ENCODE assay signal across 8 cellular contexts in the genomic region with DNA sequence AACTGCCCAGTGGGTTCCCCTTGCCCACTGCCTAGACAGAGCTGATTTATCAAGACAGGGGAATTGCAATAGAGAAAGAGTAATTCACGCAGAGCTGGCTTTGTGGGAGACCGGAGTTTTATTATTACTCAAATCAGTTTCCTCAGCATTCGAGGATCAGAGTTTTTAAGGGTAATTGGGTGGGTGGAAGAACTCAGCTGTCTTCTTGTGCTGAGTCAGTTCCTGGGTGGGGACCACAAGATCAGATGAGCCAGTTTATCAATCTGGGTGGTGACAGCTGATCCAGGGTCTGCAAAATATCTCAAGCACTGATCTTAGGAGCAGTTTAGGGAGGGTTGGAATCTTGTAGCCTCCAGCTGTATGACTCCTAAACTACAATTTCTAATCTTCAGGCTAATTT.
DNase-seq lines count a peak whose midpoint lies in the region; ATAC-seq and TF ChIP-seq lines count a peak whose summit lies in the region.
"Not testable (repeated sequence)": the region's sequence is repeated elsewhere in the genome, so short reads cannot be mapped to it uniquely, and the experiment has no call there.

No MANE protein-coding gene starts in this region.

- peak; percentile 53 for ATAC-seq in activated CD4-positive, alpha-beta T cell treated with anti-CD3 and anti-CD28 coated beads for 36 hours
- peak; percentile 87 for ATAC-seq in stimulated activated naive CD8-positive, alpha-beta T cell treated with anti-CD3 and anti-CD28 coated beads, Interleukin-15, amount 100 ng/mL, for 72 hours

- not testable (repeated sequence) for H3K27me3 Mint-ChIP-seq in CD4-positive, alpha-beta memory T cell; activated CD4-positive, alpha-beta T cell treated with anti-CD3 and anti-CD28 coated beads for 36 hours; activated T-helper 1 cell treated with anti-CD3 and anti-CD28 coated beads, Interleukin-12 subunit alpha, Interleukin-12 subunit beta, Interleukin-2, Interleukin-4 antibody, amounts not matched to agents 30 ng/mL and 10 ng/mL and 1 ng/mL, durations not matched to agents 14 hours and 24 hours and 36 hours (ENCODE audit: insufficient read depth); MCF 10A (ENCODE audit: insufficient read depth, unreplicated experiment); stimulated activated naive CD8-positive, alpha-beta T cell treated with anti-CD3 and anti-CD28 coated beads, Interleukin-15, amount 100 ng/mL, for 72 hours

- H3K4me1 Mint-ChIP-seq in CD4-positive, alpha-beta memory T cell = peaks cover 9 to 19% (median 15%) of the 10 kb centered on the region in 4 donors
- peaks cover 25% of the 10 kb centered on the region for H3K4me1 Mint-ChIP-seq in activated CD4-positive, alpha-beta T cell treated with anti-CD3 and anti-CD28 coated beads for 36 hours
- peaks cover 41% of the 10 kb centered on the region for H3K4me1 Mint-ChIP-seq in activated T-helper 1 cell treated with anti-CD3 and anti-CD28 coated beads, Interleukin-12 subunit alpha, Interleukin-12 subunit beta, Interleukin-2, Interleukin-4 antibody, amounts not matched to agents 30 ng/mL and 10 ng/mL and 1 ng/mL, durations not matched to agents 14 hours and 24 hours and 36 hours (ENCODE audit: low read depth)
- not testable (repeated sequence) for H3K4me1 Mint-ChIP-seq in MCF 10A (ENCODE audit: insufficient read depth, unreplicated experiment)
- peaks cover 22% of the 10 kb centered on the region for H3K4me1 Mint-ChIP-seq in stimulated activated naive CD8-positive, alpha-beta T cell treated with anti-CD3 and anti-CD28 coated beads, Interleukin-15, amount 100 ng/mL, for 72 hours

- not testable (repeated sequence) for H3K9me3 ChIP-seq in CD4-positive, alpha-beta memory T cell (ENCODE audit: control insufficient read depth in 1 of 2, low read length in 2 of 2); skeletal muscle satellite cell (replicated peaks; ENCODE audit: low read length)

- DNase-seq in CD4-positive, alpha-beta memory T cell; MCF 10A (ENCODE audit: unreplicated experiment): not testable (repeated sequence)
- DNase-seq in M059J (ENCODE audit: low read depth) (peak; percentile 46), islet precursor cell (peak; percentile 61)
- DNase-seq in activated CD4-positive, alpha-beta T cell treated with anti-CD3 and anti-CD28 coated beads for 36 hours = peak; percentile 49
- peak; percentile 30 for DNase-seq in activated T-helper 1 cell treated with anti-CD3 and anti-CD28 coated beads, Interleukin-12 subunit alpha, Interleukin-12 subunit beta, Interleukin-2, Interleukin-4 antibody, amounts not matched to agents 30 ng/mL and 10 ng/mL and 1 ng/mL, durations not matched to agents 14 hours and 24 hours and 36 hours (ENCODE audit: low spot score)
- DNase-seq in stimulated activated naive CD8-positive, alpha-beta T cell treated with anti-CD3 and anti-CD28 coated beads, Interleukin-15, amount 100 ng/mL, for 72 hours = peak; percentile 12 to 35

- BruUV-seq in MCF 10A (replicated peaks; lab: Mats Ljungman, UMichigan) = not testable (repeated sequence)

- intact Hi-C loops in CD4-positive, alpha-beta memory T cell (cut with micrococcal nuclease); MCF 10A (cut with micrococcal nuclease): not testable (repeated sequence)
- intact Hi-C loops in activated CD4-positive, alpha-beta T cell treated with anti-CD3 and anti-CD28 coated beads for 36 hours (cut with DNase I, micrococcal nuclease) = loop anchor here in 1 of 2 experiments (2.0 to 5.0 kb wide), 3 partner anchors 40 to 128 kb away; no protein-coding TSS in a partner anchor
- intact Hi-C loops in activated T-helper 1 cell treated with anti-CD3 and anti-CD28 coated beads, Interleukin-12 subunit alpha, Interleukin-12 subunit beta, Interleukin-2, Interleukin-4 antibody, amounts not matched to agents 30 ng/mL and 10 ng/mL and 1 ng/mL, durations not matched to agents 14 hours and 24 hours and 36 hours (cut with micrococcal nuclease) = loop anchor here (1.0 to 10.0 kb wide), 8 partner anchors 10 to 996 kb away; a partner anchor contains a TSS

- not testable (repeated sequence) for H3K36me3 Mint-ChIP-seq in CD4-positive, alpha-beta memory T cell; activated CD4-positive, alpha-beta T cell treated with anti-CD3 and anti-CD28 coated beads for 36 hours (ENCODE audit: low read depth); activated T-helper 1 cell treated with anti-CD3 and anti-CD28 coated beads, Interleukin-12 subunit alpha, Interleukin-12 subunit beta, Interleukin-2, Interleukin-4 antibody, amounts not matched to agents 30 ng/mL and 10 ng/mL and 1 ng/mL, durations not matched to agents 14 hours and 24 hours and 36 hours (ENCODE audit: low read depth); MCF 10A (ENCODE audit: insufficient read depth, unreplicated experiment)

- not testable (repeated sequence) for H3K27me3 ChIP-seq in CD4-positive, alpha-beta memory T cell (ENCODE audit: insufficient read depth, low read length); skeletal muscle satellite cell (ENCODE audit: control insufficient read depth, insufficient read depth, low read length)

- H3K36me3 ChIP-seq in CD4-positive, alpha-beta memory T cell (ENCODE audit: insufficient read depth, low read length); skeletal muscle satellite cell (ENCODE audit: insufficient read depth, low read length): not testable (repeated sequence)

- peak overlapping the region; percentile 50 for H3K9ac ChIP-seq in skeletal muscle satellite cell (ENCODE audit: low read depth, low read length)

- peak overlapping the region in 5 of 8 donors; percentile 1 to 55 (median 20) for H3K4me3 Mint-ChIP-seq in CD4-positive, alpha-beta memory T cell
- not testable (repeated sequence) for H3K4me3 Mint-ChIP-seq in activated CD4-positive, alpha-beta T cell treated with anti-CD3 and anti-CD28 coated beads for 36 hours; MCF 10A (ENCODE audit: unreplicated experiment)
- peak overlapping the region; percentile 55 for H3K4me3 Mint-ChIP-seq in activated T-helper 1 cell treated with anti-CD3 and anti-CD28 coated beads, Interleukin-12 subunit alpha, Interleukin-12 subunit beta, Interleukin-2, Interleukin-4 antibody, amounts not matched to agents 30 ng/mL and 10 ng/mL and 1 ng/mL, durations not matched to agents 14 hours and 24 hours and 36 hours
- H3K4me3 Mint-ChIP-seq in stimulated activated naive CD8-positive, alpha-beta T cell treated with anti-CD3 and anti-CD28 coated beads, Interleukin-15, amount 100 ng/mL, for 72 hours = peak overlapping the region in 1 of 2 donors; percentile 33

- not testable (repeated sequence) for H3K27ac ChIP-seq in CD4-positive, alpha-beta memory T cell (ENCODE audit: low read depth, low read length)

- POLR2A ChIA-PET in CD4-positive, alpha-beta memory T cell (lab: Charles Lee; ENCODE audit: partially characterized antibody) = interaction anchor here (0.9 to 1.6 kb wide), 2 partner anchors 15 to 18 kb away, joined by 3 read pairs; no protein-coding TSS in a partner anchor
- POLR2A ChIA-PET in activated CD4-positive, alpha-beta T cell treated with anti-CD3 and anti-CD28 coated beads for 36 hours (lab: Charles Lee) = not testable (repeated sequence)
- POLR2A ChIA-PET in MCF 10A (lab: Yijun Ruan, JAX) = interaction anchor here (0.5 to 1.6 kb wide), 3 partner anchors 11 to 35 kb away, joined by 3 to 5 read pairs (median 4); no protein-coding TSS in a partner anchor

- H3K4me2 ChIP-seq in skeletal muscle satellite cell (ENCODE audit: low read length) = peak overlapping the region; percentile 12

- H3K27ac Mint-ChIP-seq in CD4-positive, alpha-beta memory T cell = peak overlapping the region in 2 of 7 donors; percentile 13 to 51
- H3K27ac Mint-ChIP-seq in activated CD4-positive, alpha-beta T cell treated with anti-CD3 and anti-CD28 coated beads for 36 hours; stimulated activated naive CD8-positive, alpha-beta T cell treated with anti-CD3 and anti-CD28 coated beads, Interleukin-15, amount 100 ng/mL, for 72 hours: not testable (repeated sequence)
- peak overlapping the region; percentile 35 for H3K27ac Mint-ChIP-seq in activated T-helper 1 cell treated with anti-CD3 and anti-CD28 coated beads, Interleukin-12 subunit alpha, Interleukin-12 subunit beta, Interleukin-2, Interleukin-4 antibody, amounts not matched to agents 30 ng/mL and 10 ng/mL and 1 ng/mL, durations not matched to agents 14 hours and 24 hours and 36 hours
- peak overlapping the region; percentile 54 for H3K27ac Mint-ChIP-seq in MCF 10A (ENCODE audit: low read depth, unreplicated experiment)

- not testable (repeated sequence) for H3K9me3 Mint-ChIP-seq in CD4-positive, alpha-beta memory T cell; activated CD4-positive, alpha-beta T cell treated with anti-CD3 and anti-CD28 coated beads for 36 hours (ENCODE audit: low read depth); activated T-helper 1 cell treated with anti-CD3 and anti-CD28 coated beads, Interleukin-12 subunit alpha, Interleukin-12 subunit beta, Interleukin-2, Interleukin-4 antibody, amounts not matched to agents 30 ng/mL and 10 ng/mL and 1 ng/mL, durations not matched to agents 14 hours and 24 hours and 36 hours; MCF 10A (ENCODE audit: unreplicated experiment); stimulated activated naive CD8-positive, alpha-beta T cell treated with anti-CD3 and anti-CD28 coated beads, Interleukin-15, amount 100 ng/mL, for 72 hours

- CTCF ChIA-PET in CD4-positive, alpha-beta memory T cell (lab: Charles Lee; ENCODE audit: partially characterized antibody) = interaction anchor here (1.4 kb wide), 1 partner anchor 39 kb away, joined by 3 read pairs; no protein-coding TSS in a partner anchor
- CTCF ChIA-PET in activated CD4-positive, alpha-beta T cell treated with anti-CD3 and anti-CD28 coated beads for 36 hours (lab: Charles Lee) = interaction anchor here (1.2 kb wide), 1 partner anchor 35 kb away, joined by 3 read pairs; no protein-coding TSS in a partner anchor
- CTCF ChIA-PET in MCF 10A (lab: Yijun Ruan, JAX) = interaction anchor here (0.6 kb wide), 2 partner anchors 23 to 81 kb away, joined by 3 to 4 read pairs; no protein-coding TSS in a partner anchor

- peaks cover 15% of the 10 kb centered on the region for H3K4me1 ChIP-seq in CD4-positive, alpha-beta memory T cell (ENCODE audit: insufficient read depth, low read length)
- peaks cover 56% of the 10 kb centered on the region for H3K4me1 ChIP-seq in skeletal muscle satellite cell (ENCODE audit: control insufficient read depth, insufficient read depth, low read length)

- not testable (repeated sequence) for TF ChIP-seq CTCF in MCF 10A (IDR thresholded peaks at IDR 0.05; ENCODE audit: unreplicated experiment)

- not testable (repeated sequence) for H3K4me3 ChIP-seq in CD4-positive, alpha-beta memory T cell (ENCODE audit: low read length in 2 of 2); skeletal muscle satellite cell (ENCODE audit: low read length)
